ENCODE assay signal across 8 cellular contexts in the genomic region with DNA sequence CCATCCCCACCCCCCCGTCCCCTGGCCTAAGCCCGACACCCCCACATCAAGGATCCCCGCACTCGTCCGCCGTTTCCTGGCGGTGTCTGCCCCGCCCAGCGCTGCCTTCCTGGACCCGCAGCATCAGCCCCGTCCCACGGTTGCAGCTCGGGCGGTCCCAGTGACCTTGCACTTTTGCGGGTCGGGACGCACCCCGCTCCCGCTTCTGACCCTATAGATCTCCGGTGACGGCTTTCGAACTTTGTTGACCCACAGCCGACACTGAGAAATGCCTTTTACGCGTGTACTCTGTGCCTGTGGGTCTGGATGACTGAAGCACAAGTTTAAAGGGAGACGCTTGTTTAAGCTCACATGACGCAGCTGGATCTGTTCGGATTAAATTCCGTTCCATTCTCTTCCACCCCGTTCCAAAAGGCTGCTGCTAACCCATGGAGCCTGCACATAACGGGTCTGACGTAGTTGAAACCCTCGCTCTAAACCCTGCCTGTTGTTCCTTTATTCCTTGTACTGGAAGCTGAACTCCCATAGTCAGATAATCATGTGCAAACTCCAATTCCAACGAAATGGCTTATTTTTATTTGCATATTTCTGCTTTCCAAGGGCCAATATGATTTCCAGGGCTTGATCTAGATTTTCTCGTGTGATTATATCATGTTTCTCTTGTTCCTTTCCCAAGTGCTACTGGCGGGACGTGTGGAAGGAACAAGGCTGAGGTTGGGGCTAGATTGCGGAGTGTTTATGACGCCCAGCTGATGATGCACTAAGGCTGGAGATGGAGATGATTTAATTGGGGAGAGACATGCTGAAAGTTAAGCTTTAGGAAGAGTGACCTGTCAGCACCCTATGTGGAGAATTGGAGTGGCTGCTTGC. TPM values are rescaled to one million over a fixed set of nuclear protein-coding genes. Genes with fewer than 3 reads are reported as not detected.
DNase-seq lines count a peak whose midpoint lies in the region; ATAC-seq and TF ChIP-seq lines count a peak whose summit lies in the region.

No MANE protein-coding gene starts in this region.

- peaks cover 20% of the 10 kb centered on the region for H3K4me1 Mint-ChIP-seq in T-helper 17 cell

- DNase-seq in NCI-H2171 treated with DMSO at 0.1 percent for 48 hours (lab: John Stamatoyannopoulos, UW), result peak; percentile 28
- DNase-seq in NCI-H2171 (lab: John Stamatoyannopoulos, UW), result no peak
- DNase-seq in T-helper 17 cell, result peak in 1 of 3 donors; percentile 26
- peak; percentile 44 for DNase-seq in mammary epithelial cell
- DNase-seq in inferior parietal cortex (ENCODE audit: extremely low spot score), result peak; percentile 42
- DNase-seq in COLO829 (ENCODE audit: low spot score), result no peak

- no peaks in the 10 kb centered on the region for H3K27me3 ChIP-seq in mammary epithelial cell (ENCODE audit: insufficient read depth, low read length)
- no peaks in the 10 kb centered on the region for H3K27me3 ChIP-seq in skeletal muscle tissue (ENCODE audit: control insufficient read depth in 3 of 3, insufficient read depth in 3 of 3, low read length in 3 of 3)

- H3K9me3 ChIP-seq in T-helper 17 cell (ENCODE audit: control insufficient read depth, low read length, poor library complexity, severe bottlenecking) (no peaks in the 10 kb centered on the region), mammary epithelial cell (replicated peaks; ENCODE audit: insufficient read depth, low read length) (no peaks in the 10 kb centered on the region), skeletal muscle tissue (ENCODE audit: control insufficient read depth in 3 of 3, low read length in 3 of 3) (no peaks in the 10 kb centered on the region)

- H3K4me3 ChIP-seq in mammary epithelial cell (replicated peaks in 1 of 3; ENCODE audit: insufficient read depth in 1 of 3, low read depth in 2 of 3, low read length in 3 of 3) (peak overlapping the region; percentile 56 to 84 (median 71)), skeletal muscle tissue (ENCODE audit: low read length in 3 of 3) (peak overlapping the region; percentile 84 to 95 (median 94))

- H3K79me2 ChIP-seq in mammary epithelial cell (ENCODE audit: insufficient read depth, low read length), result peaks cover 25% of the 10 kb centered on the region

- H3K27ac ChIP-seq in mammary epithelial cell (ENCODE audit: insufficient read depth, low read depth, low read length) (peak overlapping the region; percentile 13), skeletal muscle tissue (ENCODE audit: low read depth, low read length) (peak overlapping the region; percentile 79)

- H3K36me3 ChIP-seq in mammary epithelial cell (ENCODE audit: insufficient read depth, low read length) (no peaks in the 10 kb centered on the region), skeletal muscle tissue (ENCODE audit: control insufficient read depth in 3 of 3, insufficient read depth in 3 of 3, low read length in 3 of 3) (peaks cover 9% of the 10 kb centered on the region in 3 donors)

- BruUV-seq in mammary epithelial cell (replicated peaks; lab: Mats Ljungman, UMichigan), result no TSS peak

- no peaks in the 10 kb centered on the region for H4K20me1 ChIP-seq in mammary epithelial cell (ENCODE audit: insufficient read depth, low read length)

- CTCF ChIA-PET in mammary epithelial cell (lab: Charles Lee; ENCODE audit: low non-redundant PET), result interaction anchor here (0.7 kb wide), 1 partner anchor 260 kb away, joined by 4 read pairs; no protein-coding TSS in a partner anchor

- ATAC-seq in HG03196 (IDR thresholded peaks at IDR 0.05; ENCODE audit: unreplicated experiment) (peak; percentile 27), T-helper 17 cell (peak; percentile 14)

- intact Hi-C loops in mammary epithelial cell (cut with micrococcal nuclease), result no loop called here

- H3K9ac ChIP-seq in mammary epithelial cell (ENCODE audit: insufficient read depth, low read length) (peak overlapping the region; percentile 62), skeletal muscle tissue (ENCODE audit: low read depth in 1 of 3, low read length in 3 of 3) (peak overlapping the region; percentile 84 to 92 (median 91))

- H2AFZ ChIP-seq in mammary epithelial cell (ENCODE audit: low read depth, low read length), result peak overlapping the region; percentile 74

- TF ChIP-seq CTCF in mammary epithelial cell (conservative IDR thresholded peaks at IDR 0.05 in 1 of 2, IDR thresholded peaks at IDR 0.05 in 1 of 2; ENCODE audit: extremely low read depth in 1 of 2, insufficient read depth in 1 of 2, low read depth in 1 of 2, low read length in 2 of 2), result no peak

- in situ Hi-C loops in mammary epithelial cell (cut with MboI; ENCODE audit: low sequenced_read_pairs in 2 of 2), result loop anchor here in 1 of 2 donors (10.0 kb wide), 1 partner anchor 78 kb away; the partner anchor contains the start of gene ZG16B

- H3K36me3 Mint-ChIP-seq in T-helper 17 cell (ENCODE audit: low read depth), result no peaks in the 10 kb centered on the region

- H3K4me3 Mint-ChIP-seq in T-helper 17 cell, result peak overlapping the region; percentile 93

- H3K4me1 ChIP-seq in mammary epithelial cell (ENCODE audit: insufficient read depth, low read length) (peaks cover 24% of the 10 kb centered on the region), skeletal muscle tissue (ENCODE audit: control insufficient read depth in 3 of 3, insufficient read depth in 3 of 3, low read length in 3 of 3) (peaks cover 17 to 33% (median 22%) of the 10 kb centered on the region in 3 donors)

- dilution Hi-C loops in mammary epithelial cell (cut with HindIII; ENCODE audit: low sequenced_read_pairs), result loop anchor here (5.0 kb wide), 1 partner anchor 140 kb away; no protein-coding TSS in a partner anchor

- H3K27me3 Mint-ChIP-seq in T-helper 17 cell, result no peaks in the 10 kb centered on the region

- peak overlapping the region; percentile 87 for H3K4me2 ChIP-seq in mammary epithelial cell (ENCODE audit: insufficient read depth, low read depth, low read length)

- WGBS in mammary epithelial cell (ENCODE audit: low coverage, missing lambda C conversion rate), result 10% methylated on average over 20 of the region's 39 CpGs

- peak overlapping the region; percentile 89 for H3K27ac Mint-ChIP-seq in T-helper 17 cell

RNA-seq across cellular contexts. Expression of gene FLYWCH1, which starts 0.8 kb away (rescaled TPM):
- 10 to 100 TPM; 41.4 to 97.1 TPM for total RNA-seq in T-helper 17 cell
- 10 to 100 TPM; 53.2 to 56.1 TPM for total RNA-seq in mammary epithelial cell
- polyA plus RNA-seq in mammary epithelial cell, result 22.3 TPM
- polyA minus RNA-seq in mammary epithelial cell, result 10.5 TPM
- total RNA-seq in skeletal muscle tissue, result 11.0 TPM

RNA-seq across cellular contexts. Expression of gene FLYWCH2, which starts 29.6 kb away (rescaled TPM):
- total RNA-seq in T-helper 17 cell (10 to 100 TPM; 11.6 to 15.1 TPM), mammary epithelial cell (10 to 100 TPM; 20.2 to 38.3 TPM), skeletal muscle tissue (10.4 TPM)
- 18.4 TPM for polyA plus RNA-seq in mammary epithelial cell
- 2.3 TPM for polyA minus RNA-seq in mammary epithelial cell

RNA-seq across cellular contexts. Expression of gene KREMEN2, which starts 51.5 kb away (rescaled TPM):
- not detected for total RNA-seq in T-helper 17 cell
- under 1 TPM; 0.33 to 0.96 TPM for total RNA-seq in mammary epithelial cell
- 0.99 TPM for polyA plus RNA-seq in mammary epithelial cell
- polyA minus RNA-seq in mammary epithelial cell, result not detected
- total RNA-seq in skeletal muscle tissue, result 1.6 TPM

RNA-seq across cellular contexts. Expression of gene PRSS22, which starts 54.6 kb away (rescaled TPM):
- total RNA-seq in T-helper 17 cell (under 1 TPM; 0.37 to 0.92 TPM), mammary epithelial cell (10 to 100 TPM in 1 of 2 donors, 1 to 10 TPM in 1; 3.1 to 12.3 TPM), skeletal muscle tissue (not detected)
- polyA plus RNA-seq in mammary epithelial cell, result 3.6 TPM
- 19.5 TPM for polyA minus RNA-seq in mammary epithelial cell

RNA-seq across cellular contexts. Expression of gene PAQR4, which starts 56.6 kb away (rescaled TPM):
- 1 to 10 TPM; 1.7 to 2.7 TPM for total RNA-seq in T-helper 17 cell
- 10 to 100 TPM in 1 of 2 donors, 1 to 10 TPM in 1; 6.8 to 21.6 TPM for total RNA-seq in mammary epithelial cell
- polyA plus RNA-seq in mammary epithelial cell, result 24.1 TPM
- 15.3 TPM for polyA minus RNA-seq in mammary epithelial cell
- 2.1 TPM for total RNA-seq in skeletal muscle tissue

Comparison
In these comparisons a context has a peak if more than half of its experiments do, and no peak if none do; other contexts are left out.
1. DNase-seq: peak in NCI-H2171 treated with DMSO at 0.1 percent for 48 hours (single experiment), mammary epithelial cell (single experiment) and inferior parietal cortex (single experiment); none in NCI-H2171 (single experiment) and COLO829 (single experiment).